ENCODE assay signal across 8 cellular contexts in genomic region chr1:3491291-3492246, GRCh38. TPM values are rescaled to one million over a fixed set of nuclear protein-coding genes. Genes with fewer than 3 reads are reported as not detected.
DNase-seq lines count a peak whose midpoint lies in the region; ATAC-seq and TF ChIP-seq lines count a peak whose summit lies in the region.

No MANE protein-coding gene starts in this region.

- peak overlapping the region; percentile 65 for H3K4me3 Mint-ChIP-seq in Caco-2 (ENCODE audit: unreplicated experiment)

- no TSS peak for BruUV-seq in Caco-2 (replicated peaks; lab: Mats Ljungman, UMichigan)

- H3K4me1 ChIP-seq in Caco-2, result no peaks in the 10 kb centered on the region

- no peak overlapping the region for H3K27ac Mint-ChIP-seq in Caco-2 (ENCODE audit: unreplicated experiment)

- DNase-seq in Caco-2 (peak; percentile 69 to 80), NCI-H2171 (lab: John Stamatoyannopoulos, UW) (peak; percentile 46), coronary artery (ENCODE audit: low spot score) (no peak), lower leg skin (ENCODE audit: low spot score in 2 of 2) (peak; percentile 53 to 95)
- peak; percentile 86 for DNase-seq in activated CD4-positive, alpha-beta T cell treated with anti-CD3 and anti-CD28 coated beads, Interleukin-2, amount 50 U/mL, for 1 hour
- peak; percentile 63 to 82 (median 68) for DNase-seq in stimulated activated CD4-positive, alpha-beta T cell treated with anti-CD3 and anti-CD28 coated beads, TNF-alpha, amount 100 ng/mL, for 48 hours (ENCODE audit: low read depth in 3 of 3)

- H3K27me3 Mint-ChIP-seq in Caco-2 (ENCODE audit: insufficient read depth, unreplicated experiment), result no peaks in the 10 kb centered on the region

- no peak for TF ChIP-seq POLR2A in lower leg skin (IDR thresholded peaks at IDR 0.05)

- peak; percentile 69 for ATAC-seq in GM21786 (IDR thresholded peaks at IDR 0.05; ENCODE audit: unreplicated experiment)
- ATAC-seq in HG02588 (IDR thresholded peaks at IDR 0.05; ENCODE audit: unreplicated experiment), result no peak

- peaks cover 11% of the 10 kb centered on the region for H3K9me3 Mint-ChIP-seq in Caco-2 (ENCODE audit: unreplicated experiment)

- CTCF ChIA-PET in Caco-2 (lab: Charles Lee), result interaction anchor here (0.6 to 1.9 kb wide), 15 partner anchors 10 to 965 kb away, joined by 3 to 22 read pairs (median 4); partner anchors contain the start of gene PANK4

- no peaks in the 10 kb centered on the region for H3K4me1 Mint-ChIP-seq in Caco-2 (ENCODE audit: low read depth, unreplicated experiment)

- no peaks in the 10 kb centered on the region for H3K9me3 ChIP-seq in Caco-2

- H3K36me3 ChIP-seq in Caco-2 (ENCODE audit: control insufficient read depth, insufficient read depth, low read length), result no peaks in the 10 kb centered on the region

- POLR2A ChIA-PET in Caco-2 (lab: Charles Lee), result interaction anchor here (0.7 kb wide), 1 partner anchor 126 kb away, joined by 3 read pairs; no protein-coding TSS in a partner anchor

- H3K4me3 ChIP-seq in Caco-2 (ENCODE audit: low read depth, low read length) (no peak overlapping the region), coronary artery (no peak overlapping the region), lower leg skin (ENCODE audit: low read depth, poor library complexity, severe bottlenecking) (no peak overlapping the region)

- TF ChIP-seq CTCF in Caco-2 (IDR thresholded peaks at IDR 0.05; ENCODE audit: insufficient read depth in 1 of 2, low read depth in 1 of 2, low read length in 1 of 2, severe bottlenecking in 1 of 2, unreplicated experiment in 1 of 2) (peak; percentile 87 to 97), coronary artery (IDR thresholded peaks at IDR 0.05) (peak; percentile 99), lower leg skin (IDR thresholded peaks at IDR 0.05) (peak in 1 of 3 donors; percentile 65)

- no peaks in the 10 kb centered on the region for H3K27me3 ChIP-seq in Caco-2 (replicated peaks; ENCODE audit: control insufficient read depth, insufficient read depth, low read length)

- H3K27ac ChIP-seq in coronary artery, result no peak overlapping the region

- 38 to 51% methylated on average over 11 to 37 of the region's 41 CpGs for WGBS in lower leg skin, 2 donors

- intact Hi-C loops in Caco-2 (cut with micrococcal nuclease; ENCODE audit: unreplicated experiment) (loop anchor here (1.0 kb wide), 2 partner anchors 124 to 128 kb away; no protein-coding TSS in a partner anchor), lower leg skin (cut with DNase I; ENCODE audit: low total_unique reads) (loop anchor here (2.0 kb wide), 1 partner anchor 125 kb away; no protein-coding TSS in a partner anchor)

- peaks cover 7% of the 10 kb centered on the region for H3K36me3 Mint-ChIP-seq in Caco-2 (ENCODE audit: insufficient read depth, unreplicated experiment)

RNA-seq across cellular contexts. Expression of gene ARHGEF16, which starts 37.1 kb away (rescaled TPM):
- total RNA-seq in Caco-2 (2022) (35.6 and 40.6 TPM in 2 replicates), lower leg skin (10 to 100 TPM in 2 of 4 donors, 1 to 10 TPM in 2; 7.9 to 11.5 (median 9.8) TPM)
